ENCODE assay signal across 26 cellular contexts in the genomic region with DNA sequence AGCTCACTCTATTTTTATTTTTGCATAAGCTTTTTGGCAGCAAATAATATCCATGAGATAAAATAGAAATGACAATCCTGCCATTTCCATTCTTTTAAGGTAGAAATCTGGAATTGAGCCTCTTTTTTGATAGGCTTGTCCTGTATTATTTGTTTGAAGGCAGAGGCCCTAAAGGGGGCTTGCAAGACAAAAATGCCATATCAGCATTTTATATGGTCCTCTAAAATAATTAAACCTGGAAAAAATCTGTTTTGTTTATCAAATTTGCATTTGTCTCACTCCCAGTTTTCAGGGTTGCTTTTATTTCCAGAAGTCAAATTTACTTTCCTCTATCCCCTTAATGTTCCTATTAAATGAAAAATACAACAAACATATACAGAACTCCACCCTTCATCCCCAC.
"Had no signal": no experiment of that assay in that cellular context is flagged by ENCODE, and none has a peak within 500 bp of the region (broad histone marks: within the 10 kb centered on the region; RNA-seq: fewer than 3 reads in every experiment).

No MANE protein-coding gene starts in this region.

- H3K36me3 ChIP-seq: esophagus squamous epithelium, gastrocnemius medialis, heart right ventricle, left lung, lower lobe of right lung had no signal

- FAIRE-seq: colon, endometrium, islet of Langerhans, keratinocyte had no signal

- H3K9me3 ChIP-seq: esophagus squamous epithelium, gastrocnemius medialis, heart right ventricle, left lung, lower lobe of right lung, mucosa of descending colon had no signal

- ATAC-seq: effector memory CD8-positive, alpha-beta T cell; esophagus mucosa; gastrocnemius medialis; left cardiac atrium; left lung; lower lobe of right lung; mucosa of descending colon had no signal

- H3K27me3 ChIP-seq: esophagus squamous epithelium, gastrocnemius medialis, heart right ventricle, left lung had no signal

- DNase-seq: cortex of kidney; effector CD8-positive, alpha-beta T cell; effector memory CD8-positive, alpha-beta T cell; endodermal cell; erythroblast; esophagus squamous epithelium; foreskin fibroblast; foreskin melanocyte; gastrocnemius medialis; glutamatergic neuron; head of caudate nucleus; heart right ventricle; hippocampal formation; left cardiac atrium; left lung; left ventricle myocardium superior; lower lobe of right lung; mesenchymal stem cell; mucosa of descending colon; naive B cell had no signal

- H3K4me3 ChIP-seq: esophagus squamous epithelium, gastrocnemius medialis, heart right ventricle, left lung, lower lobe of right lung, mucosa of descending colon had no signal

- H3K4me1 ChIP-seq: esophagus squamous epithelium, gastrocnemius medialis, left lung, lower lobe of right lung had no signal

- H3K27ac ChIP-seq: epithelial cell of prostate, esophagus squamous epithelium, gastrocnemius medialis, heart right ventricle, left lung, lower lobe of right lung had no signal
